In genomic region chr21:45220106-45220505, GRCh38 we compare ENCODE assay signal across 1 cellular context.
TF ChIP-seq lines count a peak whose summit lies in the region.

No MANE protein-coding gene starts in this region.

TF ChIP-seq in IMR-90, 13 proteins besides CTCF, POLR2A, EP300 and RAD21 (continued from another document):
- TF ChIP-seq, protein P1, sequence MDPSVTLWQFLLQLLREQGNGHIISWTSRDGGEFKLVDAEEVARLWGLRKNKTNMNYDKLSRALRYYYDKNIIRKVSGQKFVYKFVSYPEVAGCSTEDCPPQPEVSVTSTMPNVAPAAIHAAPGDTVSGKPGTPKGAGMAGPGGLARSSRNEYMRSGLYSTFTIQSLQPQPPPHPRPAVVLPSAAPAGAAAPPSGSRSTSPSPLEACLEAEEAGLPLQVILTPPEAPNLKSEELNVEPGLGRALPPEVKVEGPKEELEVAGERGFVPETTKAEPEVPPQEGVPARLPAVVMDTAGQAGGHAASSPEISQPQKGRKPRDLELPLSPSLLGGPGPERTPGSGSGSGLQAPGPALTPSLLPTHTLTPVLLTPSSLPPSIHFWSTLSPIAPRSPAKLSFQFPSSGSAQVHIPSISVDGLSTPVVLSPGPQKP (IDR thresholded peaks at IDR 0.05; ENCODE audit: borderline replicate concordance, low read depth, low read length): no peak
